17 cellular contexts compared by ENCODE assay signal in the genomic region with DNA sequence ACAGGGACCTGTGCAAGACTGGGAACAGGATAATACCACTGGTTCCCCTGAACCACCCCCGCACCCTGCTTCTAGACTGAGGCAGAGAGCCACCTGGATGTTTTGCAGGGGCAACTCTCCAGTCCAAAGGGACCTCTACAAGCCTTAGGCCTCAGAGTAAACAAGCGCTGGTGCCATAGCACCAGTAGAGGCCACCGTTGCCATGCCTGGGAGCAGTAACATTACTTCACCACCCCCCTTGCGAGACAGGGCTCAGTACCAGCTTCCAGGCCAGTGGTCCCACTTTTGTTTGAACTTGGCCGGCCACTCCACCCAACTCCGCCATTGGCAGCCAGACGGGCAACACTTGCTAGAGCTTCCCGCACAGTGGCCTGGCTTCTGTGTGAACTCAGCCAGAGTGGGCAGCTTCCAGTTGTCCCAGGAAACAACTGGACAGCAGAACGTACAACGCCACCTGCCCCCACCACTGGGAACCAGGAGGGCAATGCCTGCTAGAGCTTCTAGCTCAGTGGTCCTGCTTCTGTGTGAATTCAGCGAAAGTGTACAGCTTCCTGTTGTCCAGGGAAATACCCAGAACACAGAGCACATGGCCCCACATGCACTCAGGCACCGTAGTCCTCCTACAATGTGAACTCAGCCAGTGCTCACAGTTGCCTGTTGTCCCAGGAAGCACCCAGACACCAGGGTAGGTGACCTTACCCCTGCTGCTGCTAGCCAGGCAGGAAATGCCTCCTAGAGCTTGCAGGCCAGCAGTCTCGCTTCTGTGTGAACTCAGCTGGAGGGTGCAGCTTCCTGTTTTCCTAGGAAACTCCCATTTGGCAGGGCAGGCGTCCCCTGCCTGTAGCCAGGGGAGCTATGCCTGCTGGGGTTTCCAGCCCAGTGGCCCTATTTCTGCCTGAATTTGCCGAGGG. TPM values are rescaled to one million over a fixed set of nuclear protein-coding genes. Genes with fewer than 3 reads are reported as not detected.
DNase-seq lines count a peak whose midpoint lies in the region; ATAC-seq and TF ChIP-seq lines count a peak whose summit lies in the region.
"Had no signal": no experiment of that assay in that cellular context is flagged by ENCODE, and none has a peak within 500 bp of the region (broad histone marks: within the 10 kb centered on the region; RNA-seq: fewer than 3 reads in every experiment).

No MANE protein-coding gene starts in this region.

- TF ChIP-seq CTCF in GM12865 (IDR thresholded peaks at IDR 0.05; ENCODE audit: insufficient read depth, low read depth, low read length, missing control alignments): no peak

- no peak overlapping the region for H3K4me3 ChIP-seq in GM12865 (ENCODE audit: low read depth, low read length)
- H3K4me3 ChIP-seq: coronary artery, GM23338 had no signal

- peak; percentile 71 for ATAC-seq in esophagus mucosa
- ATAC-seq in GM18868 (IDR thresholded peaks at IDR 0.05; ENCODE audit: unreplicated experiment): no peak
- ATAC-seq: GM23338 had no signal

- DNase-seq in GM12865 (ENCODE audit: low read depth): peak; percentile 1
- peak; percentile 64 for DNase-seq in NCI-H69 (lab: John Stamatoyannopoulos, UW)
- DNase-seq in lung microvascular endothelial cell (ENCODE audit: low read depth in 2 of 2): peak; percentile 62 to 88
- no peak for DNase-seq in stimulated activated CD4-positive, alpha-beta T cell treated with anti-CD3 and anti-CD28 coated beads, Interleukin-2, amount 100 ng/mL, for 24 hours
- DNase-seq in HuH-7 (ENCODE audit: low spot score): no peak
- DNase-seq in epidermal melanocyte (ENCODE audit: insufficient read length, low spot score): no peak
- DNase-seq: activated CD4-positive, alpha-beta T cell treated with anti-CD3 and anti-CD28 coated beads, Interleukin-2, amount 10 ng/mL, durations not matched to agents 24 days and 14 days; activated T-cell treated with anti-CD3 and anti-CD28 coated beads, Interleukin-2, amount 50 U/mL, for 48 hours; KG1; NCI-H1694; NCI-H774 had no signal

RNA-seq across cellular contexts. Expression of gene PCDH19, which starts 39.9 kb away (rescaled TPM):
- total RNA-seq in esophagus mucosa (0.64 TPM), lung microvascular endothelial cell (under 0.01 and 0.20 TPM in 2 replicates)
- total RNA-seq: activated CD4-positive, alpha-beta T cell treated with anti-CD3 and anti-CD28 coated beads, Interleukin-2, amount 10 ng/mL, durations not matched to agents 24 days and 14 days; B cell; T-helper 2 cell treated with Interferon-gamma antibody and Interleukin-4, amounts not matched to agents 100 ng/mL and 5 ng/mL, for 36 hours had no signal

Comparison
In these comparisons a context has a peak if more than half of its experiments do, and no peak if none do; other contexts are left out.
1. DNase-seq: peak in GM12865 (single experiment), NCI-H69 (single experiment) and lung microvascular endothelial cell (2 of 2); none in stimulated activated CD4-positive, alpha-beta T cell treated with anti-CD3 and anti-CD28 coated beads, Interleukin-2, amount 100 ng/mL, for 24 hours (0 of 2), HuH-7 (single experiment) and epidermal melanocyte (single experiment).